Comparison of ENCODE assay signal across 13 cellular contexts in genomic region chr1:41611932-41612450, GRCh38.
"Had no signal": no experiment of that assay in that cellular context is flagged by ENCODE, and none has a peak within 500 bp of the region (broad histone marks: within the 10 kb centered on the region; RNA-seq: fewer than 3 reads in every experiment).

No MANE protein-coding gene starts in this region.

- H3K4me3 Mint-ChIP-seq: activated CD4-positive, alpha-beta memory T cell treated with anti-CD3 and anti-CD28 coated beads for 36 hours; brain; central memory CD8-positive, alpha-beta T cell; naive thymus-derived CD8-positive, alpha-beta T cell; stimulated activated naive CD8-positive, alpha-beta T cell treated with anti-CD3 and anti-CD28 coated beads, Interleukin-15, amount 100 ng/mL, for 72 hours had no signal

- H3K27me3 Mint-ChIP-seq: activated CD4-positive, alpha-beta memory T cell treated with anti-CD3 and anti-CD28 coated beads for 36 hours; brain; central memory CD8-positive, alpha-beta T cell; naive thymus-derived CD8-positive, alpha-beta T cell; stimulated activated naive CD8-positive, alpha-beta T cell treated with anti-CD3 and anti-CD28 coated beads, Interleukin-15, amount 100 ng/mL, for 72 hours had no signal

- ATAC-seq: naive thymus-derived CD8-positive, alpha-beta T cell; psoas muscle; sciatic nerve; stimulated activated naive CD8-positive, alpha-beta T cell treated with anti-CD3 and anti-CD28 coated beads, Interleukin-15, amount 100 ng/mL, for 72 hours had no signal

- H3K27ac Mint-ChIP-seq: activated CD4-positive, alpha-beta memory T cell treated with anti-CD3 and anti-CD28 coated beads for 36 hours; brain had no signal

- H3K36me3 Mint-ChIP-seq: brain; naive thymus-derived CD8-positive, alpha-beta T cell had no signal

- DNase-seq: activated CD4-positive, alpha-beta memory T cell treated with anti-CD3 and anti-CD28 coated beads for 36 hours; activated effector memory CD4-positive, alpha-beta T cell treated with anti-CD3 and anti-CD28 coated beads, Interleukin-2, amount 50 U/mL, for 16 hours; cortex of kidney; effector memory CD4-positive, alpha-beta T cell; naive thymus-derived CD8-positive, alpha-beta T cell; nucleus accumbens; psoas muscle; stimulated activated CD4-positive, alpha-beta T cell treated with anti-CD3 and anti-CD28 coated beads, Interleukin-2, amount 100 ng/mL, for 24 hours; uterus had no signal

- H3K9me3 Mint-ChIP-seq: activated CD4-positive, alpha-beta memory T cell treated with anti-CD3 and anti-CD28 coated beads for 36 hours; central memory CD8-positive, alpha-beta T cell; stimulated activated naive CD8-positive, alpha-beta T cell treated with anti-CD3 and anti-CD28 coated beads, Interleukin-15, amount 100 ng/mL, for 72 hours had no signal
